In the genomic region with DNA sequence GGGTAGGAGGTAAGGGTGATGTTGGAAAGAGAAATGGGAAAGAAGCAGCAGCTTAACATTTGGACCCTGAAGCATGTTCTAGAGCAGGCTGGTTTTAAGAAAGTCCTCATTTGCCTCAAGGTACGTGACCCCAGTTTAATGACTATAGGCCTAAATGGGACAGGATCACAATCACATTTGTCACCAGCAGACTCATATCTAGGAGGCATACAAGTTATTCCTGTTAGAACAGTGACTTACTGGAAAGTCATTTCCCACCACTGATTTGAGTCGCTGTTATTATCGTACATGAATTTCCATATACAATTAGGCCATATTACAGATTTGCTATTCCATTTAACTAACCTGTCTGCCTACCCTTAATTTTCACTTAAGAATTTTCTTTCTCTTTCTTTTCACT, we compare ENCODE assay signal across 1 cellular context.
TF ChIP-seq lines count a peak whose summit lies in the region.

No MANE protein-coding gene starts in this region.

TF ChIP-seq in GM23338, 12 proteins besides CTCF, POLR2A, EP300 and RAD21 (continued from another document):
- TF ChIP-seq, protein P1, sequence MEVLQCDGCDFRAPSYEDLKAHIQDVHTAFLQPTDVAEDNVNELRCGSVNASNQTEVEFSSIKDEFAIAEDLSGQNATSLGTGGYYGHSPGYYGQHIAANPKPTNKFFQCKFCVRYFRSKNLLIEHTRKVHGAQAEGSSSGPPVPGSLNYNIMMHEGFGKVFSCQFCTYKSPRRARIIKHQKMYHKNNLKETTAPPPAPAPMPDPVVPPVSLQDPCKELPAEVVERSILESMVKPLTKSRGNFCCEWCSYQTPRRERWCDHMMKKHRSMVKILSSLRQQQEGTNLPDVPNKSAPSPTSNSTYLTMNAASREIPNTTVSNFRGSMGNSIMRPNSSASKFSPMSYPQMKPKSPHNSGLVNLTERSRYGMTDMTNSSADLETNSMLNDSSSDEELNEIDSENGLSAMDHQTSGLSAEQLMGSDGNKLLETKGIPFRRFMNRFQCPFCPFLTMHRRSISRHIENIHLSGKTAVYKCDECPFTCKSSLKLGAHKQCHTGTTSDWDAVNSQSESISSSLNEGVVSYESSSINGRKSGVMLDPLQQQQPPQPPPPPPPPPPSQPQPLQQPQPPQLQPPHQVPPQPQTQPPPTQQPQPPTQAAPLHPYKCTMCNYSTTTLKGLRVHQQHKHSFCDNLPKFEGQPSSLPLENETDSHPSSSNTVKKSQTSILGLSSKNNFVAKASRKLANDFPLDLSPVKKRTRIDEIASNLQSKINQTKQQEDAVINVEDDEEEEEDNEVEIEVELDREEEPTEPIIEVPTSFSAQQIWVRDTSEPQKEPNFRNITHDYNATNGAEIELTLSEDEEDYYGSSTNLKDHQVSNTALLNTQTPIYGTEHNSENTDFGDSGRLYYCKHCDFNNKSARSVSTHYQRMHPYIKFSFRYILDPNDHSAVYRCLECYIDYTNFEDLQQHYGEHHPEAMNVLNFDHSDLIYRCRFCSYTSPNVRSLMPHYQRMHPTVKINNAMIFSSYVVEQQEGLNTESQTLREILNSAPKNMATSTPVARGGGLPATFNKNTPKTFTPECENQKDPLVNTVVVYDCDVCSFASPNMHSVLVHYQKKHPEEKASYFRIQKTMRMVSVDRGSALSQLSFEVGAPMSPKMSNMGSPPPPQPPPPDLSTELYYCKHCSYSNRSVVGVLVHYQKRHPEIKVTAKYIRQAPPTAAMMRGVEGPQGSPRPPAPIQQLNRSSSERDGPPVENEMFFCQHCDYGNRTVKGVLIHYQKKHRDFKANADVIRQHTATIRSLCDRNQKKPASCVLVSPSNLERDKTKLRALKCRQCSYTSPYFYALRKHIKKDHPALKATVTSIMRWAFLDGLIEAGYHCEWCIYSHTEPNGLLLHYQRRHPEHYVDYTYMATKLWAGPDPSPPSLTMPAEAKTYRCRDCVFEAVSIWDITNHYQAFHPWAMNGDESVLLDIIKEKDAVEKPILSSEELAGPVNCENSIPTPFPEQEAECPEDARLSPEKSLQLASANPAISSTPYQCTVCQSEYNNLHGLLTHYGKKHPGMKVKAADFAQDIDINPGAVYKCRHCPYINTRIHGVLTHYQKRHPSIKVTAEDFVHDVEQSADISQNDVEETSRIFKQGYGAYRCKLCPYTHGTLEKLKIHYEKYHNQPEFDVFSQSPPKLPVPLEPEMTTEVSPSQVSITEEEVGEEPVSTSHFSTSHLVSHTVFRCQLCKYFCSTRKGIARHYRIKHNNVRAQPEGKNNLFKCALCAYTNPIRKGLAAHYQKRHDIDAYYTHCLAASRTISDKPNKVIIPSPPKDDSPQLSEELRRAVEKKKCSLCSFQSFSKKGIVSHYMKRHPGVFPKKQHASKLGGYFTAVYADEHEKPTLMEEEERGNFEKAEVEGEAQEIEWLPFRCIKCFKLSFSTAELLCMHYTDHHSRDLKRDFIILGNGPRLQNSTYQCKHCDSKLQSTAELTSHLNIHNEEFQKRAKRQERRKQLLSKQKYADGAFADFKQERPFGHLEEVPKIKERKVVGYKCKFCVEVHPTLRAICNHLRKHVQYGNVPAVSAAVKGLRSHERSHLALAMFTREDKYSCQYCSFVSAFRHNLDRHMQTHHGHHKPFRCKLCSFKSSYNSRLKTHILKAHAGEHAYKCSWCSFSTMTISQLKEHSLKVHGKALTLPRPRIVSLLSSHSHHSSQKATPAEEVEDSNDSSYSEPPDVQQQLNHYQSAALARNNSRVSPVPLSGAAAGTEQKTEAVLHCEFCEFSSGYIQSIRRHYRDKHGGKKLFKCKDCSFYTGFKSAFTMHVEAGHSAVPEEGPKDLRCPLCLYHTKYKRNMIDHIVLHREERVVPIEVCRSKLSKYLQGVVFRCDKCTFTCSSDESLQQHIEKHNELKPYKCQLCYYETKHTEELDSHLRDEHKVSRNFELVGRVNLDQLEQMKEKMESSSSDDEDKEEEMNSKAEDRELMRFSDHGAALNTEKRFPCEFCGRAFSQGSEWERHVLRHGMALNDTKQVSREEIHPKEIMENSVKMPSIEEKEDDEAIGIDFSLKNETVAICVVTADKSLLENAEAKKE (CRISPR knock-in tag; IDR thresholded peaks at IDR 0.05), result no peak
- TF ChIP-seq EZH2 (IDR thresholded peaks at IDR 0.05; ENCODE audit: low read depth, unreplicated experiment) (no peak), ZNF331 (CRISPR knock-in tag; IDR thresholded peaks at IDR 0.05; ENCODE audit: low read depth) (no peak)
